In the genomic region with DNA sequence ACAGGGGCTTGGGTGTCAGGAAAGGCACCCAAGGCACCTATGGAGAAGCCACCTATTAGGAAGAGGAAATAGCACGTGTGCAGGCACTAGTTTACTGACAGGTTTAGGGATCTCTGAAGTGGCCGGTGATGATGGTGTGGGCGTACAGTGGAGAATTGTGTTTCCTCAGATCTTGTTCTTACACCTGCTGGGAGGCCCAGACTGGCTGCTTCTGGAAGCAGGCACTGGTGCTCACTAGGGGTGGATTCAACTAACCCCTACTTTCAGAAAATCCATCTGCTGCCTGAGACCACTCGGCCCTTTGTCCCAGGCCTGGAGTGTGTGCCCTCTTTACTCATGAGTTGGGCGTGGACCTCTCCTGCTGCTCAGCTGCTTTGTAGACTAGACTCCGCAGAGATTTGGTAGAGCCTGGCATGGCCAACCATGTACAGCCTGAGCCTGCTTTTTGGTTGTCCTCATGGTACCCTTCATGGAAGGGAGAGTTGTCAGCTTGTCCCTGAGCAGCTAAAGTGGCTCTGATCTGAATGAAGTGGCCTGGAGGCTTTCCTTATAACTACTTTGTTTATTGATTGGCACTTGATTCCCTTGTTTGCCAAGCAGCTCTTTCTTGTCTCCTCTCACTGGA, we compare ENCODE assay signal across 8 cellular contexts. TPM values are rescaled to one million over a fixed set of nuclear protein-coding genes. Genes with fewer than 3 reads are reported as not detected.
DNase-seq lines count a peak whose midpoint lies in the region; ATAC-seq and TF ChIP-seq lines count a peak whose summit lies in the region.

No MANE protein-coding gene starts in this region.

- H3K9me3 ChIP-seq in SJCRH30 (replicated peaks): no peaks in the 10 kb centered on the region
- no peaks in the 10 kb centered on the region for H3K9me3 ChIP-seq in esophagus squamous epithelium

- H3K4me1 ChIP-seq in SJCRH30 (no peaks in the 10 kb centered on the region), esophagus squamous epithelium (peaks cover 20 to 45% (median 22%) of the 10 kb centered on the region in 3 donors), rectal smooth muscle tissue (ENCODE audit: control insufficient read depth, insufficient read depth, low read length) (peaks cover 11% of the 10 kb centered on the region)

- WGBS in esophagus squamous epithelium, 2 donors: 41 to 52% methylated on average over 5 to 6 of the region's 6 CpGs

- no peak for TF ChIP-seq CTCF in GM12864 (IDR thresholded peaks at IDR 0.05; ENCODE audit: low read depth, low read length, missing control alignments)
- TF ChIP-seq CTCF in esophagus squamous epithelium (IDR thresholded peaks at IDR 0.05): no peak

- ATAC-seq in HG03432 (IDR thresholded peaks at IDR 0.05; ENCODE audit: unreplicated experiment): no peak

- H3K36me3 ChIP-seq in SJCRH30 (peaks cover 7% of the 10 kb centered on the region), esophagus squamous epithelium (peaks cover 20 to 65% (median 42%) of the 10 kb centered on the region in 3 donors), rectal smooth muscle tissue (ENCODE audit: control insufficient read depth, insufficient read depth, low read length) (peaks cover 32% of the 10 kb centered on the region)

- no peak overlapping the region for H3K9ac ChIP-seq in rectal smooth muscle tissue (ENCODE audit: low read length)

- H3K27me3 ChIP-seq in SJCRH30 (no peaks in the 10 kb centered on the region), esophagus squamous epithelium (no peaks in the 10 kb centered on the region), rectal smooth muscle tissue (ENCODE audit: control insufficient read depth, insufficient read depth, low read length) (no peaks in the 10 kb centered on the region)

- DNase-seq in GM12864 (ENCODE audit: low read depth) (no peak), SJCRH30 (no peak), esophagus squamous epithelium (lab: John Stamatoyannopoulos, UW) (no peak), head of caudate nucleus (no peak), putamen (ENCODE audit: low spot score) (no peak), EL (no peak)

- peak overlapping the region; percentile 70 for H3K4me3 ChIP-seq in GM12864 (ENCODE audit: low read depth, low read length)
- peak overlapping the region; percentile 97 for H3K4me3 ChIP-seq in SJCRH30
- H3K4me3 ChIP-seq in esophagus squamous epithelium: peak overlapping the region; percentile 77 to 97 (median 90)
- peak overlapping the region; percentile 92 for H3K4me3 ChIP-seq in rectal smooth muscle tissue (ENCODE audit: low read length)

- intact Hi-C loops in esophagus squamous epithelium (cut with DNase I) (no loop called here), head of caudate nucleus (cut with DNase I) (no loop called here)

- TF ChIP-seq POLR2A in esophagus squamous epithelium (IDR thresholded peaks at IDR 0.05): no peak

- H3K27ac ChIP-seq in SJCRH30 (no peak overlapping the region), esophagus squamous epithelium (peak overlapping the region in 3 of 4 donors; percentile 86 to 92 (median 87)), rectal smooth muscle tissue (ENCODE audit: low read depth, low read length) (no peak overlapping the region)

RNA-seq across cellular contexts. Expression of gene EDC4, which starts 1.4 kb away (rescaled TPM):
- total RNA-seq in SJCRH30 (2014; rRNA removed; shearing (Covaris generic)): 40.9 and 43.5 TPM in 2 replicates
- total RNA-seq in esophagus squamous epithelium: 10 to 100 TPM; 26.5 to 46.9 (median 37.0) TPM

RNA-seq across cellular contexts. Expression of gene NRN1L, which starts 10.4 kb away (rescaled TPM):
- not detected in 2 replicates for total RNA-seq in SJCRH30 (2014; rRNA removed; shearing (Covaris generic))
- under 1 TPM in 2 of 4 donors, not detected in 2; 0.57 to 0.99 TPM for total RNA-seq in esophagus squamous epithelium

RNA-seq across cellular contexts. Expression of gene PSKH1, which starts 18.8 kb away (rescaled TPM):
- total RNA-seq in SJCRH30 (2014; rRNA removed; shearing (Covaris generic)): 5.6 and 6.1 TPM in 2 replicates
- total RNA-seq in esophagus squamous epithelium: 10 to 100 TPM in 3 of 4 donors, 1 to 10 TPM in 1; 8.5 to 18.3 (median 13.8) TPM

RNA-seq across cellular contexts. Expression of gene CENPT, which starts 26.8 kb away (rescaled TPM):
- total RNA-seq in SJCRH30 (2014; rRNA removed; shearing (Covaris generic)): 15.4 and 18.8 TPM in 2 replicates
- total RNA-seq in esophagus squamous epithelium: 10 to 100 TPM; 12.3 to 42.7 (median 19.6) TPM

RNA-seq across cellular contexts. Expression of gene NUTF2, which starts 27.5 kb away (rescaled TPM):
- 164 and 177 TPM in 2 replicates for total RNA-seq in SJCRH30 (2014; rRNA removed; shearing (Covaris generic))
- 10 to 100 TPM; 41.4 to 85.1 (median 63.7) TPM for total RNA-seq in esophagus squamous epithelium

Comparison
In these comparisons a context has a peak if more than half of its experiments do, and no peak if none do; other contexts are left out.
1. H3K27ac ChIP-seq: peak in esophagus squamous epithelium (3 of 4); none in SJCRH30 (single experiment) and rectal smooth muscle tissue (single experiment).
2. Peak in every context shown above with its lines, with median percentiles within 50 percentile points of each other: H3K4me3 ChIP-seq.